26 cellular contexts compared by ENCODE assay signal in genomic region chr2:47566207-47566858, GRCh38. TPM values are rescaled to one million over a fixed set of nuclear protein-coding genes. Genes with fewer than 3 reads are reported as not detected.
"Had no signal": no experiment of that assay in that cellular context is flagged by ENCODE, and none has a peak within 500 bp of the region (broad histone marks: within the 10 kb centered on the region; RNA-seq: fewer than 3 reads in every experiment).

No MANE protein-coding gene starts in this region.

- H3K9ac ChIP-seq: neural progenitor cell had no signal

- H3K27ac Mint-ChIP-seq: immature natural killer cell; memory B cell; mesothelial cell of epicardium; natural killer cell; neural progenitor cell; progenitor cell of endocrine pancreas; stimulated activated memory B cell treated with anti-CD40 and anti-IgM and Interleukin-4, amounts not matched to agents 10 μg/mL and 1 μg/mL and 100 μg/mL, for 72 hours; stimulated activated naive CD8-positive, alpha-beta T cell treated with anti-CD3 and anti-CD28 coated beads, Interleukin-15, Interleukin-2, amounts not matched to agents 100 ng/mL and 50 ng/mL, for 24 hours had no signal

- H3K36me3 ChIP-seq: esophagus muscularis mucosa, gastrocnemius medialis, left ventricle myocardium inferior, lower lobe of right lung, neural progenitor cell, ovary had no signal

- H3K9me3 Mint-ChIP-seq: memory B cell; mesothelial cell of epicardium; natural killer cell; neural progenitor cell; stimulated activated memory B cell treated with anti-CD40 and anti-IgM and Interleukin-4, amounts not matched to agents 10 μg/mL and 1 μg/mL and 100 μg/mL, for 72 hours; stimulated activated naive CD8-positive, alpha-beta T cell treated with anti-CD3 and anti-CD28 coated beads, Interleukin-15, Interleukin-2, amounts not matched to agents 100 ng/mL and 50 ng/mL, for 24 hours had no signal

- H3K4me2 ChIP-seq: neural progenitor cell had no signal

- H3K36me3 Mint-ChIP-seq: memory B cell; mesothelial cell of epicardium; natural killer cell; neural progenitor cell; stimulated activated memory B cell treated with anti-CD40 and anti-IgM and Interleukin-4, amounts not matched to agents 10 μg/mL and 1 μg/mL and 100 μg/mL, for 72 hours had no signal

- H3K27me3 ChIP-seq: ovary, testis had no signal

- FAIRE-seq: keratinocyte had no signal

- ATAC-seq: gastrocnemius medialis; lower lobe of right lung; natural killer cell; right cardiac atrium; stimulated activated memory B cell treated with anti-CD40 and anti-IgM and Interleukin-4, amounts not matched to agents 10 μg/mL and 1 μg/mL and 100 μg/mL, for 72 hours had no signal

- H3K4me3 ChIP-seq: esophagus muscularis mucosa, gastrocnemius medialis, left ventricle myocardium inferior, lower lobe of right lung, neural progenitor cell, ovary, testis had no signal

- H3K9me3 ChIP-seq: esophagus muscularis mucosa, gastrocnemius medialis, left ventricle myocardium inferior, lower lobe of right lung, ovary, testis, tibial nerve had no signal

- H3K27ac ChIP-seq: epithelial cell of prostate, esophagus muscularis mucosa, gastrocnemius medialis, left ventricle myocardium inferior, lower lobe of right lung, neural progenitor cell, ovary, testis, tibial nerve had no signal

- H3K4me3 Mint-ChIP-seq: immature natural killer cell; memory B cell; mesothelial cell of epicardium; natural killer cell; neural progenitor cell; stimulated activated memory B cell treated with anti-CD40 and anti-IgM and Interleukin-4, amounts not matched to agents 10 μg/mL and 1 μg/mL and 100 μg/mL, for 72 hours; stimulated activated naive CD8-positive, alpha-beta T cell treated with anti-CD3 and anti-CD28 coated beads, Interleukin-15, Interleukin-2, amounts not matched to agents 100 ng/mL and 50 ng/mL, for 24 hours had no signal

- DNase-seq: effector memory CD4-positive, alpha-beta T cell; gastrocnemius medialis; immature natural killer cell; left ventricle myocardium inferior; lower lobe of right lung; natural killer cell; nucleus accumbens; ovary; right cardiac atrium; stimulated activated CD4-positive, alpha-beta T cell treated with anti-CD3 and anti-CD28 coated beads, Interleukin-15, amount 100 ng/mL, for 24 hours; stimulated activated CD4-positive, alpha-beta T cell treated with anti-CD3 and anti-CD28 coated beads, Interleukin-1b, Interleukin-23, amount 100 ng/mL, for 48 hours; stimulated activated CD4-positive, alpha-beta T cell treated with anti-CD3 and anti-CD28 coated beads, Interleukin-4, amount 100 ng/mL, for 24 hours; testis had no signal

- H2AFZ ChIP-seq: neural progenitor cell had no signal

RNA-seq across cellular contexts. Expression of gene KCNK12, which starts 4.5 kb away (rescaled TPM):
- total RNA-seq: fibroblast of villous mesenchyme, gastrocnemius medialis, lower lobe of right lung, myocyte, progenitor cell of endocrine pancreas, right cardiac atrium, ureter had no signal
- polyA plus RNA-seq: keratinocyte had no signal
